In the genomic region with DNA sequence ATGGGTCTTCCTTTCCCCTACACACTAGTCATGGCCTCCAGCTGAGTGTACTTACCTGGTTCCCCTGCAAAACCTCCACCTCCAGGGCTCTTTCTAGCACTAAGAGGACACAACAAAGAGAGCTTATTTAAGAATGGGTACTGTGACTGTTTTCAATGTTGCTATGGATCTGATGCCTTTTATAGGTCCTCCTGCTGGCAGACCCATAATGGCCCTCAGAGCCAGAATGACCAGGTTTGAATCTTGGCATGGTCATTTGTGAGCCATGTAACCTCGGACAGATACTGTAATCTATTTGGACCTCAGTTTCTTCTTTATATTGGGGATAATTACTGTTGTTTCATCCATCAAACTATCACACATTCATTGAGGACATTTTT, we compare ENCODE assay signal across 15 cellular contexts.
DNase-seq lines count a peak whose midpoint lies in the region; ATAC-seq and TF ChIP-seq lines count a peak whose summit lies in the region.
"Had no signal": no experiment of that assay in that cellular context is flagged by ENCODE, and none has a peak within 500 bp of the region (broad histone marks: within the 10 kb centered on the region; RNA-seq: fewer than 3 reads in every experiment).

No MANE protein-coding gene starts in this region.

- H3K27ac ChIP-seq in left ventricle myocardium inferior (replicated peaks) (peak overlapping the region; percentile 70), gastrocnemius medialis (peak overlapping the region; percentile 38 to 73 (median 68)), aorta (ENCODE audit: low read depth in 1 of 2, low read length in 2 of 2) (no peak overlapping the region)
- H3K27ac ChIP-seq: A549, C4-2B had no signal

- H3K9me3 ChIP-seq in left ventricle myocardium inferior (replicated peaks): no peaks in the 10 kb centered on the region
- no peaks in the 10 kb centered on the region for H3K9me3 ChIP-seq in gastrocnemius medialis
- no peaks in the 10 kb centered on the region for H3K9me3 ChIP-seq in aorta (ENCODE audit: control insufficient read depth, low read length)
- H3K9me3 ChIP-seq: A549, BE2C, HAP-1 had no signal

- H3K4me1 ChIP-seq in left ventricle myocardium inferior (peaks cover 28% of the 10 kb centered on the region), gastrocnemius medialis (peaks cover 11 to 21% of the 10 kb centered on the region in 2 donors), aorta (ENCODE audit: control insufficient read depth in 1 of 2, insufficient read depth in 2 of 2, low read length in 2 of 2) (no peaks in the 10 kb centered on the region)
- H3K4me1 ChIP-seq: A549, BE2C, HAP-1 had no signal

- no peaks in the 10 kb centered on the region for H3K36me3 ChIP-seq in left ventricle myocardium inferior
- no peaks in the 10 kb centered on the region for H3K36me3 ChIP-seq in gastrocnemius medialis
- H3K36me3 ChIP-seq in aorta (ENCODE audit: control insufficient read depth in 1 of 2, insufficient read depth in 2 of 2, low read length in 1 of 2): no peaks in the 10 kb centered on the region
- H3K36me3 ChIP-seq: BE2C, HAP-1 had no signal

- no peak overlapping the region for H3K4me3 ChIP-seq in left ventricle myocardium inferior
- no peak overlapping the region for H3K4me3 ChIP-seq in gastrocnemius medialis
- H3K4me3 ChIP-seq in aorta (ENCODE audit: low read length in 2 of 2): no peak overlapping the region
- H3K4me3 ChIP-seq: A549, HAP-1 had no signal

- H3K27me3 ChIP-seq in left ventricle myocardium inferior (ENCODE audit: low read depth): no peaks in the 10 kb centered on the region
- H3K27me3 ChIP-seq in gastrocnemius medialis: no peaks in the 10 kb centered on the region
- H3K27me3 ChIP-seq in aorta (ENCODE audit: control insufficient read depth in 1 of 2, insufficient read depth in 2 of 2, low read length in 1 of 2): no peaks in the 10 kb centered on the region
- H3K27me3 ChIP-seq: BE2C had no signal

- no peak for TF ChIP-seq CTCF in left ventricle myocardium inferior (IDR thresholded peaks at IDR 0.05; ENCODE audit: borderline replicate concordance)
- TF ChIP-seq CTCF in gastrocnemius medialis (IDR thresholded peaks at IDR 0.05 in 4 of 5, conservative IDR thresholded peaks at IDR 0.05 in 1 of 5): no peak

- DNase-seq in left ventricle myocardium inferior (no peak), left cardiac atrium (no peak), cerebellum (ENCODE audit: low spot score) (peak; percentile 63), gastrocnemius medialis (no peak), aorta (no peak), SIG-M5 (lab: John Stamatoyannopoulos, UW) (no peak), amygdala (lab: John Stamatoyannopoulos, UW) (no peak)
- DNase-seq: BE2C; CD4-positive, alpha-beta memory T cell; DMS79; GDM1 had no signal

- TF ChIP-seq POLR2A in gastrocnemius medialis (IDR thresholded peaks at IDR 0.05): no peak

- ATAC-seq in left cardiac atrium: no peak
- ATAC-seq in gastrocnemius medialis: no peak
- ATAC-seq in aorta (ENCODE audit: low FRiP score): peak; percentile 39
- no peak for ATAC-seq in HG03469 (IDR thresholded peaks at IDR 0.05; ENCODE audit: unreplicated experiment)
- ATAC-seq: A549 had no signal

- 35 to 66% methylated on average over 1 of the region's 1 CpG for WGBS in aorta, 2 donors

- intact Hi-C loops in left ventricle myocardium inferior (cut with micrococcal nuclease): no loop called here
- intact Hi-C loops in left cardiac atrium (cut with DNase I): no loop called here
- intact Hi-C loops in gastrocnemius medialis (cut with DNase I; ENCODE audit: low total_unique reads): no loop called here
- intact Hi-C loops in aorta (cut with DNase I): no loop called here

- in situ Hi-C loops in gastrocnemius medialis (cut with MboI; ENCODE audit: low sequenced_read_pairs in 4 of 4): no loop called here

Comparison
In these comparisons a context has a peak if more than half of its experiments do, and no peak if none do; other contexts are left out.
1. H3K27ac ChIP-seq: peak in left ventricle myocardium inferior (single experiment) and gastrocnemius medialis (4 of 4); none in aorta (0 of 2).